Comparison of ENCODE assay signal across 8 cellular contexts in genomic region chr11:33773399-33774355, GRCh38. TPM values are rescaled to one million over a fixed set of nuclear protein-coding genes. Genes with fewer than 3 reads are reported as not detected.
DNase-seq lines count a peak whose midpoint lies in the region; ATAC-seq and TF ChIP-seq lines count a peak whose summit lies in the region.

No MANE protein-coding gene starts in this region.

- no peaks in the 10 kb centered on the region for H3K9me2 ChIP-seq in PC-9 (ENCODE audit: insufficient read depth)

- peak overlapping the region; percentile 38 for H3K27ac ChIP-seq in PC-9
- peak overlapping the region; percentile 79 to 83 for H3K27ac ChIP-seq in prostate gland

- DNase-seq in Right ventricle myocardium inferior (ENCODE audit: missing footprints) (no peak), cardiac septum (ENCODE audit: low spot score) (no peak), PC-9 (no peak), left ventricle myocardium superior (peak; percentile 26), prostate gland (ENCODE audit: low spot score) (no peak), NCI-H226 (no peak)
- peak; percentile 44 for DNase-seq in activated naive CD8-positive, alpha-beta T cell treated with anti-CD3 and anti-CD28 coated beads, Interleukin-2, amount 10 ng/mL, durations not matched to agents 7 days and 5 days

- H3K4me1 ChIP-seq in PC-9 (replicated peaks; ENCODE audit: insufficient read depth) (peaks cover 53% of the 10 kb centered on the region), prostate gland (replicated peaks) (no peaks in the 10 kb centered on the region)

- H3K4me3 Mint-ChIP-seq in activated naive CD8-positive, alpha-beta T cell treated with anti-CD3 and anti-CD28 coated beads, Interleukin-2, amount 10 ng/mL, durations not matched to agents 7 days and 5 days: peak overlapping the region; percentile 96

- H3K4me3 ChIP-seq in PC-9 (peak overlapping the region; percentile 96), prostate gland (peak overlapping the region; percentile 94 to 96)

- H3K27me3 Mint-ChIP-seq in activated naive CD8-positive, alpha-beta T cell treated with anti-CD3 and anti-CD28 coated beads, Interleukin-2, amount 10 ng/mL, durations not matched to agents 7 days and 5 days: peaks cover 30% of the 10 kb centered on the region

- ATAC-seq in Right ventricle myocardium inferior (peak; percentile 54), HG02973 (IDR thresholded peaks at IDR 0.05; ENCODE audit: unreplicated experiment) (peak; percentile 27), left ventricle myocardium superior (peak; percentile 59)
- ATAC-seq in activated naive CD8-positive, alpha-beta T cell treated with anti-CD3 and anti-CD28 coated beads, Interleukin-2, amount 10 ng/mL, durations not matched to agents 7 days and 5 days (ENCODE audit: low read depth): peak; percentile 76

- H3K27me3 ChIP-seq in PC-9 (ENCODE audit: insufficient read depth, low read depth): no peaks in the 10 kb centered on the region
- H3K27me3 ChIP-seq in prostate gland (replicated peaks; ENCODE audit: insufficient read depth): no peaks in the 10 kb centered on the region

- 0 out of 2 replicates have a peak, but pooled peaks cover 6% of the 10 kb centered on the region for H4K20me1 ChIP-seq in PC-9 (ENCODE audit: insufficient read depth)

- H3K27ac Mint-ChIP-seq in activated naive CD8-positive, alpha-beta T cell treated with anti-CD3 and anti-CD28 coated beads, Interleukin-2, amount 10 ng/mL, durations not matched to agents 7 days and 5 days: peak overlapping the region; percentile 96

- peak overlapping the region; percentile 96 for H2AFZ ChIP-seq in PC-9

- peaks cover 39% of the 10 kb centered on the region for H3K79me2 ChIP-seq in PC-9 (ENCODE audit: low read depth)

- no peaks in the 10 kb centered on the region for H3K9me3 ChIP-seq in PC-9 (ENCODE audit: insufficient read depth, low read depth)
- H3K9me3 ChIP-seq in prostate gland: no peaks in the 10 kb centered on the region

- peaks cover under 1% of the 10 kb centered on the region for H3K36me3 ChIP-seq in PC-9 (ENCODE audit: low read depth)
- no peaks in the 10 kb centered on the region for H3K36me3 ChIP-seq in prostate gland

- BruUV-seq in PC-9 (replicated peaks; lab: Mats Ljungman, UMichigan): no TSS peak

- POLR2A ChIA-PET in PC-9 (lab: Charles Lee; ENCODE audit: unreplicated experiment): no interaction called here
- POLR2A ChIA-PET in activated naive CD8-positive, alpha-beta T cell treated with anti-CD3 and anti-CD28 coated beads, Interleukin-2, amount 10 ng/mL, durations not matched to agents 7 days and 5 days (lab: Charles Lee): interaction anchor here (0.6 to 1.0 kb wide), 4 partner anchors 18 to 401 kb away, joined by 3 to 5 read pairs (median 4); no protein-coding TSS in a partner anchor

- TF ChIP-seq CTCF in PC-9 (conservative IDR thresholded peaks at IDR 0.05) (no peak), prostate gland (IDR thresholded peaks at IDR 0.05) (no peak)

- 3% methylated on average over 34 of the region's 53 CpGs for WGBS in prostate gland

- H3F3A ChIP-seq in PC-9 (ENCODE audit: insufficient read depth, low read depth): peaks cover 13% of the 10 kb centered on the region

- no peaks in the 10 kb centered on the region for H3K9me3 Mint-ChIP-seq in activated naive CD8-positive, alpha-beta T cell treated with anti-CD3 and anti-CD28 coated beads, Interleukin-2, amount 10 ng/mL, durations not matched to agents 7 days and 5 days

- CTCF ChIA-PET in PC-9 (lab: Charles Lee): interaction anchor here (0.5 to 1.2 kb wide), 2 partner anchors 35 to 549 kb away, joined by 3 read pairs; no protein-coding TSS in a partner anchor

- intact Hi-C loops in Right ventricle myocardium inferior (cut with DNase I): no loop called here
- intact Hi-C loops in cardiac septum (cut with DNase I): loop anchor here (10.0 kb wide), 1 partner anchor 609 kb away; the partner anchor contains the start of gene CSTF3
- intact Hi-C loops in PC-9 (cut with micrococcal nuclease; ENCODE audit: unreplicated experiment): loop anchor here (5.0 kb wide), 1 partner anchor 36 kb away; the partner anchor contains the start of gene CD59
- intact Hi-C loops in left ventricle myocardium superior (cut with micrococcal nuclease): no loop called here
- intact Hi-C loops in prostate gland (cut with DNase I): no loop called here

- peak overlapping the region; percentile 81 for H3K4me2 ChIP-seq in PC-9

- H3K4me1 Mint-ChIP-seq in activated naive CD8-positive, alpha-beta T cell treated with anti-CD3 and anti-CD28 coated beads, Interleukin-2, amount 10 ng/mL, durations not matched to agents 7 days and 5 days: peaks cover 21% of the 10 kb centered on the region

- no peak for TF ChIP-seq POLR2A in prostate gland (IDR thresholded peaks at IDR 0.05)

- H3K36me3 Mint-ChIP-seq in activated naive CD8-positive, alpha-beta T cell treated with anti-CD3 and anti-CD28 coated beads, Interleukin-2, amount 10 ng/mL, durations not matched to agents 7 days and 5 days: peaks cover 9% of the 10 kb centered on the region

RNA-seq across cellular contexts. Expression of gene FBXO3, which starts 0.6 kb away (rescaled TPM):
- total RNA-seq in Right ventricle myocardium inferior (46.4 TPM), cardiac septum (46.1 TPM), PC-9 (2021) (28.3 and 32.9 TPM in 2 replicates), left ventricle myocardium superior (53.3 TPM), prostate gland (10 to 100 TPM; 24.5 to 45.0 TPM)
- total RNA-seq in activated naive CD8-positive, alpha-beta T cell treated with anti-CD3 and anti-CD28 coated beads, Interleukin-2, amount 10 ng/mL, durations not matched to agents 7 days and 5 days: 10 to 100 TPM; 29.4 to 30.1 TPM

RNA-seq across cellular contexts. Expression of gene CD59, which starts 37.5 kb away (rescaled TPM):
- total RNA-seq in Right ventricle myocardium inferior (817 TPM), cardiac septum (932 TPM), PC-9 (2021) (288 and 291 TPM in 2 replicates), left ventricle myocardium superior (814 TPM), prostate gland (100 to 1,000 TPM; 205 to 274 TPM)
- total RNA-seq in activated naive CD8-positive, alpha-beta T cell treated with anti-CD3 and anti-CD28 coated beads, Interleukin-2, amount 10 ng/mL, durations not matched to agents 7 days and 5 days: 10 to 100 TPM; 57.0 to 59.3 TPM

Comparison
In these comparisons a context has a peak if more than half of its experiments do, and no peak if none do; other contexts are left out.
1. DNase-seq: peak in activated naive CD8-positive, alpha-beta T cell treated with anti-CD3 and anti-CD28 coated beads, Interleukin-2, amount 10 ng/mL, durations not matched to agents 7 days and 5 days (single experiment) and left ventricle myocardium superior (single experiment); none in Right ventricle myocardium inferior (single experiment), cardiac septum (single experiment), PC-9 (0 of 2), prostate gland (single experiment) and NCI-H226 (single experiment).
2. intact Hi-C loops: an anchor here in cardiac septum (10.0 kb wide) and PC-9 (5.0 kb wide); none called in Right ventricle myocardium inferior, left ventricle myocardium superior and prostate gland.
3. Peak in every context shown above with its lines, with median percentiles within 50 percentile points of each other: ATAC-seq.